Comparison of ENCODE assay signal across 30 cellular contexts in genomic region chr2:186670831-186671230, GRCh38.
"Had no signal": no experiment of that assay in that cellular context is flagged by ENCODE, and none has a peak within 500 bp of the region (broad histone marks: within the 10 kb centered on the region; RNA-seq: fewer than 3 reads in every experiment).

No MANE protein-coding gene starts in this region.

- H3K4me3 ChIP-seq: left lung, lower lobe of right lung, pancreas, prostate gland, skin epidermis, spleen, stomach, testis, thyroid gland, transverse colon, upper lobe of left lung, vagina had no signal

- H3K4me1 ChIP-seq: left lung, lower lobe of right lung, pancreas, prostate gland, spleen, stomach, testis, thyroid gland, transverse colon, upper lobe of left lung, vagina had no signal

- H3K27me3 Mint-ChIP-seq: naive thymus-derived CD8-positive, alpha-beta T cell had no signal

- H3K27ac Mint-ChIP-seq: naive thymus-derived CD8-positive, alpha-beta T cell; nephron; stimulated activated effector memory CD8-positive, alpha-beta T cell treated with anti-CD3 and anti-CD28 coated beads, Interleukin-12 subunit alpha, Interleukin-12 subunit beta, amount 100 ng/mL, for 72 hours had no signal

- H3K9me3 ChIP-seq: pancreas, prostate gland, testis, thyroid gland, transverse colon, vagina had no signal

- DNase-seq: hippocampal formation; immature natural killer cell; kidney; left colon; left lung; lower lobe of right lung; mammary epithelial cell; mesenchymal stem cell; naive thymus-derived CD8-positive, alpha-beta T cell; nucleus accumbens; pancreas; posterior cingulate gyrus; retina; right cardiac atrium; spleen; stimulated activated CD4-positive, alpha-beta T cell treated with anti-CD3 and anti-CD28 coated beads, Interleukin-4, amount 100 ng/mL, for 24 hours; stimulated activated naive CD4-positive, alpha-beta T cell; stomach; testis; thyroid gland; transverse colon; upper lobe of left lung had no signal

- H3K27me3 ChIP-seq: left lung, pancreas, spleen, stomach, testis, thyroid gland, transverse colon, upper lobe of left lung, vagina had no signal

- H3K27ac ChIP-seq: left lung, lower lobe of right lung, pancreas, prostate gland, skin epidermis, spleen, stomach, testis, thyroid gland, transverse colon, upper lobe of left lung, vagina had no signal

- ATAC-seq: left colon; left lung; lower lobe of right lung; naive thymus-derived CD8-positive, alpha-beta T cell; pancreas; right cardiac atrium; sciatic nerve; stimulated activated effector memory CD8-positive, alpha-beta T cell treated with anti-CD3 and anti-CD28 coated beads, Interleukin-12 subunit alpha, Interleukin-12 subunit beta, amount 100 ng/mL, for 72 hours had no signal

- FAIRE-seq: islet of Langerhans, kidney, pancreas had no signal

- H3K4me3 Mint-ChIP-seq: immature natural killer cell; naive thymus-derived CD8-positive, alpha-beta T cell; nephron; neural crest cell; stimulated activated effector memory CD8-positive, alpha-beta T cell treated with anti-CD3 and anti-CD28 coated beads, Interleukin-12 subunit alpha, Interleukin-12 subunit beta, amount 100 ng/mL, for 72 hours had no signal

- H3K4me1 Mint-ChIP-seq: immature natural killer cell; naive thymus-derived CD8-positive, alpha-beta T cell; neural crest cell; stimulated activated effector memory CD8-positive, alpha-beta T cell treated with anti-CD3 and anti-CD28 coated beads, Interleukin-12 subunit alpha, Interleukin-12 subunit beta, amount 100 ng/mL, for 72 hours had no signal
